Comparison of ENCODE assay signal across 1 cellular context in genomic region chr1:109790735-109791494, GRCh38.
TF ChIP-seq lines count a peak whose summit lies in the region.

No MANE protein-coding gene starts in this region.

TF ChIP-seq in GM12878, 131 proteins besides CTCF, POLR2A, EP300 and RAD21 (continued from another document and continues in another):
- TF ChIP-seq ZNF687 (IDR thresholded peaks at IDR 0.05): no peak
- TF ChIP-seq RAD51 (IDR thresholded peaks at IDR 0.05): no peak
- no peak for TF ChIP-seq FOS (IDR thresholded peaks at IDR 0.05; ENCODE audit: borderline replicate concordance, extremely low read depth, insufficient read length)
- TF ChIP-seq TAF1 (IDR thresholded peaks at IDR 0.05; ENCODE audit: borderline replicate concordance, low read depth, low read length): no peak
- TF ChIP-seq HSF1 (IDR thresholded peaks at IDR 0.05; ENCODE audit: low read depth, low read length): no peak
- no peak for TF ChIP-seq KDM1A (IDR thresholded peaks at IDR 0.05; ENCODE audit: borderline replicate concordance)
- TF ChIP-seq RB1 (IDR thresholded peaks at IDR 0.05; ENCODE audit: borderline replicate concordance): no peak
- no peak for TF ChIP-seq E4F1 (IDR thresholded peaks at IDR 0.05; ENCODE audit: borderline replicate concordance, partially characterized antibody)
- TF ChIP-seq HDGF (IDR thresholded peaks at IDR 0.05): 0 out of 2 replicates have a peak, but pooled peaks have one; percentile 51
- 0 out of 3 replicates have a peak, but pooled peaks of 1 of the 2 experiments have one; percentile 6 for TF ChIP-seq EGR1 (IDR thresholded peaks at IDR 0.05; ENCODE audit: borderline replicate concordance in 1 of 2, low read depth in 2 of 2, low read length in 2 of 2)
- TF ChIP-seq MEF2B (IDR thresholded peaks at IDR 0.05; ENCODE audit: partially characterized antibody, poor library complexity, severe bottlenecking): no peak
- TF ChIP-seq PML (IDR thresholded peaks at IDR 0.05; ENCODE audit: low read length): no peak
- no peak for TF ChIP-seq JUND (IDR thresholded peaks at IDR 0.05; ENCODE audit: low read depth, low read length)
- TF ChIP-seq RFX5 (IDR thresholded peaks at IDR 0.05; ENCODE audit: low read depth, low read length): no peak
- TF ChIP-seq, protein P1, sequence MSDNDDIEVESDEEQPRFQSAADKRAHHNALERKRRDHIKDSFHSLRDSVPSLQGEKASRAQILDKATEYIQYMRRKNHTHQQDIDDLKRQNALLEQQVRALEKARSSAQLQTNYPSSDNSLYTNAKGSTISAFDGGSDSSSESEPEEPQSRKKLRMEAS (IDR thresholded peaks at IDR 0.05; ENCODE audit: low read depth, low read length): no peak
- no peak for TF ChIP-seq CHD2 (IDR thresholded peaks at IDR 0.05; ENCODE audit: borderline replicate concordance, low read depth, low read length)
- TF ChIP-seq NFIC (IDR thresholded peaks at IDR 0.05; ENCODE audit: low read depth, low read length): 0 out of 2 replicates have a peak, but pooled peaks have one; percentile 18
- TF ChIP-seq IRF4 (IDR thresholded peaks at IDR 0.05; ENCODE audit: low read depth, low read length): no peak
- no peak for TF ChIP-seq CUX1 (IDR thresholded peaks at IDR 0.05; ENCODE audit: insufficient replicate concordance, low read depth, low read length)
- TF ChIP-seq FOXK2 (IDR thresholded peaks at IDR 0.05): no peak
- peak; percentile 27; the same call in 1 of the 2 replicates for TF ChIP-seq MTA2 (IDR thresholded peaks at IDR 0.05; ENCODE audit: low read depth)
- no peak for TF ChIP-seq BHLHE40 (IDR thresholded peaks at IDR 0.05; ENCODE audit: borderline replicate concordance in 1 of 2, low read depth in 2 of 2, low read length in 1 of 2)
- TF ChIP-seq, protein P2, sequence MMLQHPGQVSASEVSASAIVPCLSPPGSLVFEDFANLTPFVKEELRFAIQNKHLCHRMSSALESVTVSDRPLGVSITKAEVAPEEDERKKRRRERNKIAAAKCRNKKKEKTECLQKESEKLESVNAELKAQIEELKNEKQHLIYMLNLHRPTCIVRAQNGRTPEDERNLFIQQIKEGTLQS (IDR thresholded peaks at IDR 0.05; ENCODE audit: borderline replicate concordance, extremely low read depth, low read depth, low read length): no peak
- TF ChIP-seq NFXL1 (IDR thresholded peaks at IDR 0.05; ENCODE audit: borderline replicate concordance): no peak
- 0 out of 2 replicates have a peak, but pooled peaks have one; percentile 19 for TF ChIP-seq DPF2 (IDR thresholded peaks at IDR 0.05)
- no peak for TF ChIP-seq KLF5 (IDR thresholded peaks at IDR 0.05; ENCODE audit: partially characterized antibody)
- no peak for TF ChIP-seq ZNF384 (IDR thresholded peaks at IDR 0.05; ENCODE audit: borderline replicate concordance, low read depth, low read length)
- TF ChIP-seq HCFC1 (IDR thresholded peaks at IDR 0.05; ENCODE audit: low read length): no peak
- no peak for TF ChIP-seq NR2F1 (conservative IDR thresholded peaks at IDR 0.05)
- no peak for TF ChIP-seq GABPA (IDR thresholded peaks at IDR 0.05; ENCODE audit: low read depth)
- TF ChIP-seq NBN (IDR thresholded peaks at IDR 0.05): no peak
- no peak for TF ChIP-seq HDAC2 (IDR thresholded peaks at IDR 0.05)
- no peak for TF ChIP-seq POLR2AphosphoS2 (IDR thresholded peaks at IDR 0.05; ENCODE audit: low read depth, low read length)
- TF ChIP-seq, protein P3, sequence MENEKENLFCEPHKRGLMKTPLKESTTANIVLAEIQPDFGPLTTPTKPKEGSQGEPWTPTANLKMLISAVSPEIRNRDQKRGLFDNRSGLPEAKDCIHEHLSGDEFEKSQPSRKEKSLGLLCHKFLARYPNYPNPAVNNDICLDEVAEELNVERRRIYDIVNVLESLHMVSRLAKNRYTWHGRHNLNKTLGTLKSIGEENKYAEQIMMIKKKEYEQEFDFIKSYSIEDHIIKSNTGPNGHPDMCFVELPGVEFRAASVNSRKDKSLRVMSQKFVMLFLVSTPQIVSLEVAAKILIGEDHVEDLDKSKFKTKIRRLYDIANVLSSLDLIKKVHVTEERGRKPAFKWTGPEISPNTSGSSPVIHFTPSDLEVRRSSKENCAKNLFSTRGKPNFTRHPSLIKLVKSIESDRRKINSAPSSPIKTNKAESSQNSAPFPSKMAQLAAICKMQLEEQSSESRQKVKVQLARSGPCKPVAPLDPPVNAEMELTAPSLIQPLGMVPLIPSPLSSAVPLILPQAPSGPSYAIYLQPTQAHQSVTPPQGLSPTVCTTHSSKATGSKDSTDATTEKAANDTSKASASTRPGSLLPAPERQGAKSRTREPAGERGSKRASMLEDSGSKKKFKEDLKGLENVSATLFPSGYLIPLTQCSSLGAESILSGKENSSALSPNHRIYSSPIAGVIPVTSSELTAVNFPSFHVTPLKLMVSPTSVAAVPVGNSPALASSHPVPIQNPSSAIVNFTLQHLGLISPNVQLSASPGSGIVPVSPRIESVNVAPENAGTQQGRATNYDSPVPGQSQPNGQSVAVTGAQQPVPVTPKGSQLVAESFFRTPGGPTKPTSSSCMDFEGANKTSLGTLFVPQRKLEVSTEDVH (IDR thresholded peaks at IDR 0.05; ENCODE audit: low read depth, partially characterized antibody): no peak
- no peak for TF ChIP-seq NR2C2 (IDR thresholded peaks at IDR 0.05; ENCODE audit: borderline replicate concordance, control insufficient read depth, insufficient read length, low read depth)
- TF ChIP-seq, protein P4, sequence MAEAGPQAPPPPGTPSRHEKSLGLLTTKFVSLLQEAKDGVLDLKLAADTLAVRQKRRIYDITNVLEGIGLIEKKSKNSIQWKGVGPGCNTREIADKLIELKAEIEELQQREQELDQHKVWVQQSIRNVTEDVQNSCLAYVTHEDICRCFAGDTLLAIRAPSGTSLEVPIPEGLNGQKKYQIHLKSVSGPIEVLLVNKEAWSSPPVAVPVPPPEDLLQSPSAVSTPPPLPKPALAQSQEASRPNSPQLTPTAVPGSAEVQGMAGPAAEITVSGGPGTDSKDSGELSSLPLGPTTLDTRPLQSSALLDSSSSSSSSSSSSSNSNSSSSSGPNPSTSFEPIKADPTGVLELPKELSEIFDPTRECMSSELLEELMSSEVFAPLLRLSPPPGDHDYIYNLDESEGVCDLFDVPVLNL (IDR thresholded peaks at IDR 0.05; ENCODE audit: low read depth, low read length): no peak
- no peak for TF ChIP-seq ZZZ3 (IDR thresholded peaks at IDR 0.05; ENCODE audit: control insufficient read depth, insufficient read length, low read depth)
- TF ChIP-seq ZNF24 (IDR thresholded peaks at IDR 0.05): no peak
- no peak for TF ChIP-seq TCF7 (IDR thresholded peaks at IDR 0.05; ENCODE audit: borderline replicate concordance)
- TF ChIP-seq MEF2A (IDR thresholded peaks at IDR 0.05; ENCODE audit: insufficient read depth, low read depth, low read length): no peak
- TF ChIP-seq TARDBP (IDR thresholded peaks at IDR 0.05; ENCODE audit: borderline replicate concordance): no peak
- TF ChIP-seq BACH1 (IDR thresholded peaks at IDR 0.05; ENCODE audit: borderline replicate concordance): no peak
- no peak for TF ChIP-seq BRCA1 (IDR thresholded peaks at IDR 0.05; ENCODE audit: low read depth, low read length)
- peak; percentile 66; the same call in 1 of the 2 replicates for TF ChIP-seq RUNX3 (IDR thresholded peaks at IDR 0.05; ENCODE audit: low read length)
- no peak for TF ChIP-seq HDAC6 (IDR thresholded peaks at IDR 0.05; ENCODE audit: unreplicated experiment)
- peak; percentile 54; the same call in 1 of the 2 replicates for TF ChIP-seq EED (IDR thresholded peaks at IDR 0.05; ENCODE audit: low read depth)
- TF ChIP-seq MLLT1 (IDR thresholded peaks at IDR 0.05): 0 out of 2 replicates have a peak, but pooled peaks have one; percentile 19
